1 cellular context compared by ENCODE assay signal in genomic region chr19:1251503-1252220, GRCh38.
TF ChIP-seq lines count a peak whose summit lies in the region.

No MANE protein-coding gene starts in this region.

TF ChIP-seq in HepG2, 621 proteins besides CTCF, POLR2A, EP300 and RAD21 (continued from another document and continues in another):
- TF ChIP-seq DMTF1 (CRISPR knock-in tag; IDR thresholded peaks at IDR 0.05), result no peak
- no peak for TF ChIP-seq ZNF800 (CRISPR knock-in tag; IDR thresholded peaks at IDR 0.05)
- TF ChIP-seq ATF1 (CRISPR knock-in tag; IDR thresholded peaks at IDR 0.05), result no peak
- TF ChIP-seq ATF6 (CRISPR knock-in tag; conservative IDR thresholded peaks at IDR 0.05), result no peak
- TF ChIP-seq ZNF101 (CRISPR knock-in tag; IDR thresholded peaks at IDR 0.05; ENCODE audit: borderline replicate concordance, low read depth), result no peak
- peak; percentile 29 for TF ChIP-seq HNRNPH1 (optimal IDR thresholded peaks at IDR 0.05; ENCODE audit: low read depth, low read length)
- no peak for TF ChIP-seq CHD2 (IDR thresholded peaks at IDR 0.05; ENCODE audit: low read depth, low read length)
- no peak for TF ChIP-seq ZNF546 (CRISPR knock-in tag; conservative IDR thresholded peaks at IDR 0.05)
- TF ChIP-seq NAIF1 (CRISPR knock-in tag; IDR thresholded peaks at IDR 0.05; ENCODE audit: borderline replicate concordance), result no peak
- TF ChIP-seq ZNF570 (CRISPR knock-in tag; IDR thresholded peaks at IDR 0.05; ENCODE audit: borderline replicate concordance), result no peak
- TF ChIP-seq ZNF512 (CRISPR knock-in tag; IDR thresholded peaks at IDR 0.05), result no peak
- TF ChIP-seq ZNF781 (CRISPR knock-in tag; IDR thresholded peaks at IDR 0.05; ENCODE audit: borderline replicate concordance, not compliant biosample characterization), result no peak
- no peak for TF ChIP-seq FOXJ3 (CRISPR knock-in tag; IDR thresholded peaks at IDR 0.05; ENCODE audit: borderline replicate concordance)
- TF ChIP-seq ZNF3 (CRISPR knock-in tag; IDR thresholded peaks at IDR 0.05), result no peak
- no peak for TF ChIP-seq AHDC1 (CRISPR knock-in tag; IDR thresholded peaks at IDR 0.05; ENCODE audit: borderline replicate concordance)
- TF ChIP-seq MLXIP (CRISPR knock-in tag; IDR thresholded peaks at IDR 0.05; ENCODE audit: borderline replicate concordance), result no peak
- 0 out of 2 replicates have a peak, but pooled peaks have one; percentile 32 for TF ChIP-seq ZSCAN21 (CRISPR knock-in tag; IDR thresholded peaks at IDR 0.05; ENCODE audit: borderline replicate concordance)
- no peak for TF ChIP-seq ASH2L (IDR thresholded peaks at IDR 0.05; ENCODE audit: insufficient read length, low read depth, low read length)
- no peak for TF ChIP-seq HOXA7 (CRISPR knock-in tag; IDR thresholded peaks at IDR 0.05)
- TF ChIP-seq ZNF883 (CRISPR knock-in tag; IDR thresholded peaks at IDR 0.05; ENCODE audit: not compliant biosample characterization), result no peak
- no peak for TF ChIP-seq TP53 (CRISPR knock-in tag; conservative IDR thresholded peaks at IDR 0.05)
- no peak for TF ChIP-seq KAT8 (CRISPR knock-in tag; IDR thresholded peaks at IDR 0.05)
- TF ChIP-seq HNRNPUL1 (IDR thresholded peaks at IDR 0.05; ENCODE audit: low read depth, low read length), result no peak
- TF ChIP-seq ZNF503 (CRISPR knock-in tag; IDR thresholded peaks at IDR 0.05), result no peak; the same call in none of the 2 replicates
- TF ChIP-seq ZC3H4 (CRISPR knock-in tag; IDR thresholded peaks at IDR 0.05; ENCODE audit: borderline replicate concordance), result peak; percentile 25; the same call in 1 of the 2 replicates
- no peak for TF ChIP-seq ZBTB37 (CRISPR knock-in tag; IDR thresholded peaks at IDR 0.05)
- no peak for TF ChIP-seq TMF1 (CRISPR knock-in tag; IDR thresholded peaks at IDR 0.05; ENCODE audit: low read depth)
- TF ChIP-seq ZBTB4 (CRISPR knock-in tag; IDR thresholded peaks at IDR 0.05; ENCODE audit: borderline replicate concordance), result no peak
- TF ChIP-seq HDAC1 (CRISPR knock-in tag; IDR thresholded peaks at IDR 0.05), result no peak
